9 cellular contexts compared by ENCODE assay signal in genomic region chr1:165114022-165114888, GRCh38.
DNase-seq lines count a peak whose midpoint lies in the region; ATAC-seq and TF ChIP-seq lines count a peak whose summit lies in the region.
"Had no signal": no experiment of that assay in that cellular context is flagged by ENCODE, and none has a peak within 500 bp of the region (broad histone marks: within the 10 kb centered on the region; RNA-seq: fewer than 3 reads in every experiment).

No MANE protein-coding gene starts in this region.

- H3F3A ChIP-seq in PC-9 (ENCODE audit: insufficient read depth, low read depth) = no peaks in the 10 kb centered on the region

- POLR2A ChIA-PET in activated CD4-positive, alpha-beta T cell treated with anti-CD3 and anti-CD28 coated beads for 36 hours (lab: Charles Lee) = no interaction called here
- POLR2A ChIA-PET in PC-9 (lab: Charles Lee; ENCODE audit: unreplicated experiment) = interaction anchor here (0.5 to 0.6 kb wide), 2 partner anchors 629 to 959 kb away, joined by 3 to 5 read pairs; no protein-coding TSS in a partner anchor

- H3K27me3 ChIP-seq in Karpas-422 (ENCODE audit: low read length) (no peaks in the 10 kb centered on the region), PC-9 (ENCODE audit: insufficient read depth, low read depth) (no peaks in the 10 kb centered on the region), dorsolateral prefrontal cortex (peaks cover 0 to 51% (median 21%) of the 10 kb centered on the region in 45 donors)

- peak; percentile 93 for TF ChIP-seq CTCF in PC-9 (conservative IDR thresholded peaks at IDR 0.05)
- TF ChIP-seq CTCF in dorsolateral prefrontal cortex (IDR thresholded peaks at IDR 0.05 in 54 of 56, conservative IDR thresholded peaks at IDR 0.05 in 2 of 56; ENCODE audit: low read depth in 1 of 56, partially characterized antibody in 56 of 56) = peak; percentile 59 to 97 (median 79)

- H4K20me1 ChIP-seq in Karpas-422 (ENCODE audit: insufficient read depth, low read depth, low read length) (no peaks in the 10 kb centered on the region), PC-9 (ENCODE audit: insufficient read depth) (no peaks in the 10 kb centered on the region)

- H3K27ac ChIP-seq in Karpas-422 (ENCODE audit: low read length) = no peak overlapping the region
- no peak overlapping the region for H3K27ac ChIP-seq in PC-9
- H3K27ac ChIP-seq in dorsolateral prefrontal cortex = no peak overlapping the region

- no peaks in the 10 kb centered on the region for H3K9me3 Mint-ChIP-seq in activated CD4-positive, alpha-beta T cell treated with anti-CD3 and anti-CD28 coated beads for 36 hours (ENCODE audit: low read depth)

- CTCF ChIA-PET in activated CD4-positive, alpha-beta T cell treated with anti-CD3 and anti-CD28 coated beads for 36 hours (lab: Charles Lee) = interaction anchor here (0.6 to 3.3 kb wide), 10 partner anchors 11 to 478 kb away, joined by 3 to 7 read pairs (median 3); no protein-coding TSS in a partner anchor
- CTCF ChIA-PET in PC-9 (lab: Charles Lee) = interaction anchor here (0.6 kb wide), 1 partner anchor 533 kb away, joined by 3 read pairs; no protein-coding TSS in a partner anchor

- no peak overlapping the region for H2AFZ ChIP-seq in Karpas-422 (ENCODE audit: low read length)
- no peak overlapping the region for H2AFZ ChIP-seq in PC-9

- no peak overlapping the region for H3K4me2 ChIP-seq in Karpas-422 (ENCODE audit: low read depth, low read length, poor library complexity, severe bottlenecking)
- H3K4me2 ChIP-seq in PC-9 = no peak overlapping the region

- peaks cover 29% of the 10 kb centered on the region for H3K27me3 Mint-ChIP-seq in activated CD4-positive, alpha-beta T cell treated with anti-CD3 and anti-CD28 coated beads for 36 hours

- H3K4me1 Mint-ChIP-seq in activated CD4-positive, alpha-beta T cell treated with anti-CD3 and anti-CD28 coated beads for 36 hours = no peaks in the 10 kb centered on the region

- no peak overlapping the region for H3K9ac ChIP-seq in Karpas-422 (ENCODE audit: low read length)

- H3K36me3 ChIP-seq in Karpas-422 (ENCODE audit: insufficient read depth, low read length) (no peaks in the 10 kb centered on the region), PC-9 (ENCODE audit: low read depth) (no peaks in the 10 kb centered on the region)

- H3K4me1 ChIP-seq in Karpas-422 (ENCODE audit: low read length) (no peaks in the 10 kb centered on the region), PC-9 (replicated peaks; ENCODE audit: insufficient read depth) (no peaks in the 10 kb centered on the region)

- H3K4me3 ChIP-seq in Karpas-422 (ENCODE audit: low read length) (no peak overlapping the region), PC-9 (no peak overlapping the region), dorsolateral prefrontal cortex (no peak overlapping the region)

- H3K4me3 Mint-ChIP-seq in activated CD4-positive, alpha-beta T cell treated with anti-CD3 and anti-CD28 coated beads for 36 hours = no peak overlapping the region
- H3K4me3 Mint-ChIP-seq: activated naive CD8-positive, alpha-beta T cell had no signal

- no peaks in the 10 kb centered on the region for H3K36me3 Mint-ChIP-seq in activated CD4-positive, alpha-beta T cell treated with anti-CD3 and anti-CD28 coated beads for 36 hours (ENCODE audit: low read depth)
- H3K36me3 Mint-ChIP-seq: activated naive CD8-positive, alpha-beta T cell had no signal

- peak; percentile 35 for DNase-seq in activated CD4-positive, alpha-beta T cell treated with anti-CD3 and anti-CD28 coated beads for 36 hours
- DNase-seq in activated CD4-positive, alpha-beta T cell treated with anti-CD3 and anti-CD28 coated beads for 1 hour = no peak
- peak; percentile 67 for DNase-seq in Karpas-422
- peak in 1 of 2 experiments; percentile 36 for DNase-seq in PC-9
- peak in 4 of 10 donors; percentile 18 to 72 (median 42) for DNase-seq in dorsolateral prefrontal cortex
- DNase-seq in myocyte (ENCODE audit: low read depth) = peak; percentile 61

- H3K9me3 ChIP-seq in Karpas-422 (ENCODE audit: low read length) (no peaks in the 10 kb centered on the region), PC-9 (ENCODE audit: insufficient read depth, low read depth) (no peaks in the 10 kb centered on the region)

- intact Hi-C loops in activated CD4-positive, alpha-beta T cell treated with anti-CD3 and anti-CD28 coated beads for 36 hours (cut with DNase I, micrococcal nuclease) = no loop called here
- intact Hi-C loops in PC-9 (cut with micrococcal nuclease; ENCODE audit: unreplicated experiment) (loop anchor here (1.0 kb wide), 2 partner anchors 29 to 479 kb away; no protein-coding TSS in a partner anchor), dorsolateral prefrontal cortex (cut with DNase I) (loop anchor here in 1 of 2 donors (10.0 kb wide), 1 partner anchor 251 kb away; no protein-coding TSS in a partner anchor)

- H3K27ac Mint-ChIP-seq in activated CD4-positive, alpha-beta T cell treated with anti-CD3 and anti-CD28 coated beads for 36 hours = no peak overlapping the region
- H3K27ac Mint-ChIP-seq: activated naive CD8-positive, alpha-beta T cell had no signal

- H3K9me2 ChIP-seq in Karpas-422 (replicated peaks; ENCODE audit: insufficient read depth, low read length) (no peaks in the 10 kb centered on the region), PC-9 (ENCODE audit: insufficient read depth) (no peaks in the 10 kb centered on the region)

- no TSS peak for BruUV-seq in PC-9 (replicated peaks; lab: Mats Ljungman, UMichigan)

- no peaks in the 10 kb centered on the region for H3K79me2 ChIP-seq in Karpas-422 (ENCODE audit: low read length)
- no peaks in the 10 kb centered on the region for H3K79me2 ChIP-seq in PC-9 (ENCODE audit: low read depth)

- ATAC-seq in activated CD4-positive, alpha-beta T cell treated with anti-CD3 and anti-CD28 coated beads for 36 hours = no peak
- ATAC-seq in HG02798 (IDR thresholded peaks at IDR 0.05; ENCODE audit: poor library complexity, unreplicated experiment) (no peak), HG03469 (IDR thresholded peaks at IDR 0.05; ENCODE audit: unreplicated experiment) (no peak)
